Comparison of ENCODE assay signal across 6 cellular contexts in genomic region chr12:6936642-6937480, GRCh38. TPM values are rescaled to one million over a fixed set of nuclear protein-coding genes. Genes with fewer than 3 reads are reported as not detected.
A peak's percentile ranks its signal among the peaks of the same experiment; 100 is the strongest.
DNase-seq lines count a peak whose midpoint lies in the region.

No MANE protein-coding gene starts in this region.

- DNase-seq in GM23248: no peak
- DNase-seq in germinal center (ENCODE audit: low spot score): peak; percentile 58
- DNase-seq in stimulated activated CD8-positive, alpha-beta memory T cell treated with anti-CD3 and anti-CD28 coated beads, Interleukin-4, amount 100 ng/mL, for 48 hours: peak; percentile 73
- no peak for DNase-seq in GOT3 (lab: John Stamatoyannopoulos, UW)
- no peak for DNase-seq in dermis blood vessel endothelial cell

- in situ Hi-C loops in GM23248 (cut with MboI): no loop called here

- no peaks in the 10 kb centered on the region for H3K9me2 ChIP-seq in GM23248 (ENCODE audit: insufficient read depth)

- 31 to 45% methylated on average over 12 to 36 of the region's 36 CpGs for WGBS in GM23248 (ENCODE audit: low coverage in 1 of 2, low lambda C conversion rate in 2 of 2, missing lambda C conversion rate in 2 of 2), 2 experiments

- H3K27ac Mint-ChIP-seq in T-helper 1 cell treated with Interleukin-12 subunit alpha and Interleukin-12 subunit beta and Interleukin-4 antibody, amounts not matched to agents 30 μg/mL and 1 μg/mL, for 36 hours: peak overlapping the region; percentile 93

- H3K9me3 Mint-ChIP-seq in T-helper 1 cell treated with Interleukin-12 subunit alpha and Interleukin-12 subunit beta and Interleukin-4 antibody, amounts not matched to agents 30 μg/mL and 1 μg/mL, for 36 hours: no peaks in the 10 kb centered on the region

- peaks cover 37% of the 10 kb centered on the region for H3K36me3 Mint-ChIP-seq in T-helper 1 cell treated with Interleukin-12 subunit alpha and Interleukin-12 subunit beta and Interleukin-4 antibody, amounts not matched to agents 30 μg/mL and 1 μg/mL, for 36 hours (ENCODE audit: low read depth)

- H3K27me3 Mint-ChIP-seq in T-helper 1 cell treated with Interleukin-12 subunit alpha and Interleukin-12 subunit beta and Interleukin-4 antibody, amounts not matched to agents 30 μg/mL and 1 μg/mL, for 36 hours (ENCODE audit: low read depth): no peaks in the 10 kb centered on the region

- H2AFZ ChIP-seq in GM23248: no peak overlapping the region

- H3K9ac ChIP-seq in GM23248: peak overlapping the region; percentile 91

- peaks cover 7% of the 10 kb centered on the region; the same call in 1 of the 2 replicates for H4K20me1 ChIP-seq in GM23248 (ENCODE audit: insufficient read depth)

- H3K9me3 ChIP-seq in GM23248 (ENCODE audit: low read depth): no peaks in the 10 kb centered on the region

- peaks cover 15% of the 10 kb centered on the region; the same call in 1 of the 2 replicates for H3K4me1 ChIP-seq in GM23248 (ENCODE audit: insufficient read depth)

- peak overlapping the region; percentile 62 for H3K27ac ChIP-seq in GM23248

- H3K27me3 ChIP-seq in GM23248 (replicated peaks; ENCODE audit: insufficient read depth): no peaks in the 10 kb centered on the region

- peak overlapping the region; percentile 79 for H3K4me3 ChIP-seq in GM23248

- peak overlapping the region; percentile 92 for H3K4me2 ChIP-seq in GM23248 (ENCODE audit: unreplicated experiment)

- H3F3A ChIP-seq in GM23248 (ENCODE audit: insufficient read depth): peaks cover 67% of the 10 kb centered on the region

- peaks cover 36% of the 10 kb centered on the region for H3K4me1 Mint-ChIP-seq in T-helper 1 cell treated with Interleukin-12 subunit alpha and Interleukin-12 subunit beta and Interleukin-4 antibody, amounts not matched to agents 30 μg/mL and 1 μg/mL, for 36 hours (ENCODE audit: low read depth)

- H3K4me3 Mint-ChIP-seq in T-helper 1 cell treated with Interleukin-12 subunit alpha and Interleukin-12 subunit beta and Interleukin-4 antibody, amounts not matched to agents 30 μg/mL and 1 μg/mL, for 36 hours: peak overlapping the region; percentile 85

- peaks cover 18% of the 10 kb centered on the region; the same call in 1 of the 2 replicates for H3K36me3 ChIP-seq in GM23248 (ENCODE audit: low read depth)

- peaks cover 49% of the 10 kb centered on the region for H3K79me2 ChIP-seq in GM23248 (ENCODE audit: insufficient read depth)

RNA-seq across cellular contexts. Expression of gene RNU7-1, which starts 6.8 kb away (rescaled TPM):
- total RNA-seq in GM23248 (2014; rRNA removed; shearing (Covaris generic)): not detected in 2 replicates
- not detected in 2 replicates for polyA plus RNA-seq in GM23248 (2016; fragmentation: Nextera tagmentation; extraction: Ambion mirVana)
- total RNA-seq in dermis blood vessel endothelial cell: not detected in 2 replicates

RNA-seq across cellular contexts. Expression of gene C12orf57, which starts 7.0 kb away (rescaled TPM):
- total RNA-seq in GM23248 (2014; rRNA removed; shearing (Covaris generic)): 261 and 264 TPM in 2 replicates
- 247 and 257 TPM in 2 replicates for polyA plus RNA-seq in GM23248 (2016; fragmentation: Nextera tagmentation; extraction: Ambion mirVana)
- total RNA-seq in dermis blood vessel endothelial cell: 73.7 and 177 TPM in 2 replicates

RNA-seq across cellular contexts. Expression of gene ATN1, which starts 9.1 kb away (rescaled TPM):
- total RNA-seq in GM23248 (2014; rRNA removed; shearing (Covaris generic)): 6.5 and 8.7 TPM in 2 replicates
- 13.3 and 14.7 TPM in 2 replicates for polyA plus RNA-seq in GM23248 (2016; fragmentation: Nextera tagmentation; extraction: Ambion mirVana)
- 12.1 and 18.7 TPM in 2 replicates for total RNA-seq in dermis blood vessel endothelial cell

RNA-seq across cellular contexts. Expression of gene PTPN6, which starts 14.3 kb away (rescaled TPM):
- total RNA-seq in GM23248 (2014; rRNA removed; shearing (Covaris generic)): not detected in 2 replicates
- polyA plus RNA-seq in GM23248 (2016; fragmentation: Nextera tagmentation; extraction: Ambion mirVana): 0.21 and 0.35 TPM in 2 replicates
- 2.4 and 3.4 TPM in 2 replicates for total RNA-seq in dermis blood vessel endothelial cell

RNA-seq across cellular contexts. Expression of gene ENO2, which starts 22.5 kb away (rescaled TPM):
- total RNA-seq in GM23248 (2014; rRNA removed; shearing (Covaris generic)): 10.1 and 16.3 TPM in 2 replicates
- polyA plus RNA-seq in GM23248 (2016; fragmentation: Nextera tagmentation; extraction: Ambion mirVana): 32.8 and 34.2 TPM in 2 replicates
- 2.8 and 2.9 TPM in 2 replicates for total RNA-seq in dermis blood vessel endothelial cell

Comparison
In these comparisons a context has a peak if more than half of its experiments do, and no peak if none do; other contexts are left out.
1. DNase-seq: peak in germinal center (single experiment) and stimulated activated CD8-positive, alpha-beta memory T cell treated with anti-CD3 and anti-CD28 coated beads, Interleukin-4, amount 100 ng/mL, for 48 hours (single experiment); none in GM23248 (single experiment), GOT3 (single experiment) and dermis blood vessel endothelial cell (single experiment).